8 cellular contexts compared by ENCODE assay signal in genomic region chr12:119178544-119179334, GRCh38. TPM values are rescaled to one million over a fixed set of nuclear protein-coding genes. Genes with fewer than 3 reads are reported as not detected.
DNase-seq lines count a peak whose midpoint lies in the region; ATAC-seq, FAIRE-seq and TF ChIP-seq lines count a peak whose summit lies in the region.

HSPB8 (plus strand) TSS chr12:119178931; CDS start chr12:119179313, 382 bp downstream.

- TF ChIP-seq CTCF in prostate gland (IDR thresholded peaks at IDR 0.05) (no peak), MM.1S (IDR thresholded peaks at IDR 0.05; ENCODE audit: low read length) (no peak)

- no peaks in the 10 kb centered on the region for H3K27me3 Mint-ChIP-seq in activated CD8-positive, alpha-beta memory T cell treated with anti-CD3 and anti-CD28 coated beads, Interleukin-2, amount 10 ng/mL, durations not matched to agents 7 days and 5 days

- H3K79me2 ChIP-seq in MM.1S (ENCODE audit: low read length) = no peaks in the 10 kb centered on the region

- no peak within 1 kb of the TSS for H3K4me2 ChIP-seq in MM.1S (ENCODE audit: low read depth, low read length)

- H3K9me2 ChIP-seq in MM.1S (replicated peaks; ENCODE audit: insufficient read depth, low read length) = no peaks in the 10 kb centered on the region

- H3K4me1 ChIP-seq in prostate gland (replicated peaks) (peaks cover 2% of the 10 kb centered on the region), MM.1S (ENCODE audit: low read length) (no peaks in the 10 kb centered on the region)

- peak within 1 kb of the TSS; percentile 35 to 38 for H3K4me3 ChIP-seq in prostate gland
- H3K4me3 ChIP-seq in MM.1S (ENCODE audit: low read length) = no peak within 1 kb of the TSS

- H4K20me1 ChIP-seq in MM.1S (ENCODE audit: insufficient read depth, low read length) = no peaks in the 10 kb centered on the region

- H3K4me3 Mint-ChIP-seq in activated CD8-positive, alpha-beta memory T cell treated with anti-CD3 and anti-CD28 coated beads, Interleukin-2, amount 10 ng/mL, durations not matched to agents 7 days and 5 days = no peak within 1 kb of the TSS

- no peaks in the 10 kb centered on the region for H3K9me3 ChIP-seq in prostate gland
- H3K9me3 ChIP-seq in MM.1S (replicated peaks; ENCODE audit: insufficient read depth, low read length) = no peaks in the 10 kb centered on the region

- H3K4me1 Mint-ChIP-seq in activated CD8-positive, alpha-beta memory T cell treated with anti-CD3 and anti-CD28 coated beads, Interleukin-2, amount 10 ng/mL, durations not matched to agents 7 days and 5 days = no peaks in the 10 kb centered on the region

- H3K9me3 Mint-ChIP-seq in activated CD8-positive, alpha-beta memory T cell treated with anti-CD3 and anti-CD28 coated beads, Interleukin-2, amount 10 ng/mL, durations not matched to agents 7 days and 5 days (ENCODE audit: low read depth) = no peaks in the 10 kb centered on the region

- H3K27ac Mint-ChIP-seq in activated CD8-positive, alpha-beta memory T cell treated with anti-CD3 and anti-CD28 coated beads, Interleukin-2, amount 10 ng/mL, durations not matched to agents 7 days and 5 days = no peak within 1 kb of the TSS

- no peak for TF ChIP-seq POLR2A in prostate gland (IDR thresholded peaks at IDR 0.05)

- WGBS in prostate gland = 4% methylated on average over 33 of the region's 33 CpGs

- intact Hi-C loops in left ventricle myocardium superior (cut with micrococcal nuclease) (no loop called here), prostate gland (cut with DNase I) (loop anchor here (5.0 kb wide), 3 partner anchors 149 to 234 kb away; no protein-coding TSS in a partner anchor)

- no peaks in the 10 kb centered on the region for H3K36me3 Mint-ChIP-seq in activated CD8-positive, alpha-beta memory T cell treated with anti-CD3 and anti-CD28 coated beads, Interleukin-2, amount 10 ng/mL, durations not matched to agents 7 days and 5 days

- DNase-seq in HTR-8/SVneo (ENCODE audit: insufficient read length, low spot score) (peak; percentile 75), amniotic epithelial cell (ENCODE audit: low read depth) (peak; percentile 96), left ventricle myocardium superior (peak; percentile 96), prostate gland (ENCODE audit: low spot score) (peak; percentile 78), MM.1S (no peak), GM19238 (ENCODE audit: insufficient read length, low spot score) (no peak)
- no peak for DNase-seq in activated CD8-positive, alpha-beta memory T cell treated with anti-CD3 and anti-CD28 coated beads, Interleukin-2, amount 10 ng/mL, durations not matched to agents 7 days and 5 days

- no peaks in the 10 kb centered on the region for H3K27me3 ChIP-seq in prostate gland (replicated peaks; ENCODE audit: insufficient read depth)
- no peaks in the 10 kb centered on the region for H3K27me3 ChIP-seq in MM.1S (replicated peaks; ENCODE audit: insufficient read depth, low read length)

- H3K9ac ChIP-seq in MM.1S (ENCODE audit: low read length) = no peak within 1 kb of the TSS

- H2AFZ ChIP-seq in MM.1S (ENCODE audit: low read length) = no peak within 1 kb of the TSS

- ATAC-seq in left ventricle myocardium superior = peak; percentile 88
- no peak for ATAC-seq in activated CD8-positive, alpha-beta memory T cell treated with anti-CD3 and anti-CD28 coated beads, Interleukin-2, amount 10 ng/mL, durations not matched to agents 7 days and 5 days
- ATAC-seq in GM19452 (IDR thresholded peaks at IDR 0.05; ENCODE audit: unreplicated experiment) = no peak

- H3K27ac ChIP-seq in prostate gland (peak within 1 kb of the TSS; percentile 76 to 87), MM.1S (ENCODE audit: low read length) (no peak within 1 kb of the TSS)

- H3F3A ChIP-seq in MM.1S (ENCODE audit: insufficient read depth, low read length) = no peaks in the 10 kb centered on the region

- H3K36me3 ChIP-seq in prostate gland (no peaks in the 10 kb centered on the region), MM.1S (replicated peaks; ENCODE audit: insufficient read depth, low read length) (no peaks in the 10 kb centered on the region)

- peak; percentile 63 for FAIRE-seq in HTR-8/SVneo (lab: Jason Lieb, UNC)

- CTCF ChIA-PET in activated CD8-positive, alpha-beta memory T cell treated with anti-CD3 and anti-CD28 coated beads, Interleukin-2, amount 10 ng/mL, durations not matched to agents 7 days and 5 days (lab: Charles Lee) = no interaction called here

RNA-seq across cellular contexts. Expression of gene HSPB8, which starts in this region (rescaled TPM):
- 504 TPM for total RNA-seq in left ventricle myocardium superior
- 10 to 100 TPM; 67.0 to 96.9 TPM for total RNA-seq in prostate gland
- total RNA-seq in activated CD8-positive, alpha-beta memory T cell treated with anti-CD3 and anti-CD28 coated beads, Interleukin-2, amount 10 ng/mL, durations not matched to agents 7 days and 5 days = not detected

Comparison
In these comparisons a context has a peak if more than half of its experiments do, and no peak if none do; other contexts are left out.
1. RNA of gene HSPB8 (total RNA-seq): 504 TPM in left ventricle myocardium superior (single experiment) and 67.0 to 96.9 TPM in prostate gland; not detected in activated CD8-positive, alpha-beta memory T cell treated with anti-CD3 and anti-CD28 coated beads, Interleukin-2, amount 10 ng/mL, durations not matched to agents 7 days and 5 days; every median in the first group is over 10 times any median in the second.
2. DNase-seq: peak in HTR-8/SVneo (single experiment), amniotic epithelial cell (single experiment), left ventricle myocardium superior (single experiment) and prostate gland (single experiment); none in MM.1S (single experiment), GM19238 (single experiment) and activated CD8-positive, alpha-beta memory T cell treated with anti-CD3 and anti-CD28 coated beads, Interleukin-2, amount 10 ng/mL, durations not matched to agents 7 days and 5 days (single experiment).